Comparison of ENCODE assay signal across 21 cellular contexts in genomic region chr4:186954506-186954905, GRCh38.
"Had no signal": no experiment of that assay in that cellular context is flagged by ENCODE, and none has a peak within 500 bp of the region (broad histone marks: within the 10 kb centered on the region; RNA-seq: fewer than 3 reads in every experiment).

No MANE protein-coding gene starts in this region.

- H3K4me1 Mint-ChIP-seq: activated CD4-positive, alpha-beta T cell treated with anti-CD3 and anti-CD28 coated beads, Interleukin-2, amount 10 ng/mL, durations not matched to agents 7 days and 5 days; activated CD8-positive, alpha-beta memory T cell treated with anti-CD3 and anti-CD28 coated beads, Interleukin-2, amount 10 ng/mL, durations not matched to agents 7 days and 5 days; activated naive CD4-positive, alpha-beta T cell treated with anti-CD3 and anti-CD28 coated beads, Interleukin-2, amount 10 ng/mL, durations not matched to agents 7 days and 5 days; immature natural killer cell; naive thymus-derived CD8-positive, alpha-beta T cell had no signal

- DNase-seq: activated CD4-positive, alpha-beta T cell treated with anti-CD3 and anti-CD28 coated beads, Interleukin-2, amount 10 ng/mL, durations not matched to agents 7 days and 5 days; activated CD8-positive, alpha-beta memory T cell treated with anti-CD3 and anti-CD28 coated beads, Interleukin-2, amount 10 ng/mL, durations not matched to agents 7 days and 5 days; activated CD8-positive, alpha-beta T cell treated with anti-CD3 and anti-CD28 coated beads for 36 hours; activated effector memory CD4-positive, alpha-beta T cell treated with anti-CD3 and anti-CD28 coated beads, Interleukin-2, amount 50 U/mL, for 16 hours; activated naive CD4-positive, alpha-beta T cell treated with anti-CD3 and anti-CD28 coated beads, Interleukin-2, amount 10 ng/mL, durations not matched to agents 7 days and 5 days; activated T-cell treated with anti-CD3 and anti-CD28 coated beads for 4 hours; anterior cingulate cortex; body of pancreas; dermis blood vessel endothelial cell; effector CD8-positive, alpha-beta T cell; immature natural killer cell; naive thymus-derived CD8-positive, alpha-beta T cell; stimulated activated CD4-positive, alpha-beta T cell treated with anti-CD3 and anti-CD28 coated beads, Interleukin-4, amount 100 ng/mL, for 4 hours; stimulated activated naive CD8-positive, alpha-beta T cell treated with anti-CD3 and anti-CD28 coated beads, Interleukin-15, Interleukin-2, amounts not matched to agents 100 U/mL and 50 U/mL, for 24 hours; T-helper 2 cell had no signal

- H3K4me3 Mint-ChIP-seq: activated CD4-positive, alpha-beta T cell treated with anti-CD3 and anti-CD28 coated beads, Interleukin-2, amount 10 ng/mL, durations not matched to agents 7 days and 5 days; activated CD8-positive, alpha-beta memory T cell treated with anti-CD3 and anti-CD28 coated beads, Interleukin-2, amount 10 ng/mL, durations not matched to agents 7 days and 5 days; activated CD8-positive, alpha-beta T cell treated with anti-CD3 and anti-CD28 coated beads for 36 hours; activated naive CD4-positive, alpha-beta T cell treated with anti-CD3 and anti-CD28 coated beads, Interleukin-2, amount 10 ng/mL, durations not matched to agents 7 days and 5 days; immature natural killer cell; naive thymus-derived CD8-positive, alpha-beta T cell had no signal

- H3K4me1 ChIP-seq: tibial artery had no signal

- H3K79me2 ChIP-seq: hepatocyte had no signal

- FAIRE-seq: urothelium cell line had no signal

- H3K4me2 ChIP-seq: hepatocyte had no signal

- H3K27me3 ChIP-seq: body of pancreas, cardiac muscle cell, hepatocyte, tibial artery had no signal

- H3K36me3 Mint-ChIP-seq: activated CD8-positive, alpha-beta memory T cell treated with anti-CD3 and anti-CD28 coated beads, Interleukin-2, amount 10 ng/mL, durations not matched to agents 7 days and 5 days; activated naive CD4-positive, alpha-beta T cell treated with anti-CD3 and anti-CD28 coated beads, Interleukin-2, amount 10 ng/mL, durations not matched to agents 7 days and 5 days; naive thymus-derived CD8-positive, alpha-beta T cell had no signal

- H3K4me3 ChIP-seq: body of pancreas, cardiac muscle cell, hepatocyte, tibial artery had no signal

- H3K27ac ChIP-seq: body of pancreas, cardiac muscle cell, hepatocyte, tibial artery, VCaP had no signal

- ATAC-seq: activated CD4-positive, CD25-positive, alpha-beta regulatory T cell treated with anti-CD3 and anti-CD28 coated beads, Interleukin-2, amount 50 U/mL, for 24 hours; activated CD8-positive, alpha-beta memory T cell treated with anti-CD3 and anti-CD28 coated beads, Interleukin-2, amount 10 ng/mL, durations not matched to agents 7 days and 5 days; activated CD8-positive, alpha-beta T cell treated with anti-CD3 and anti-CD28 coated beads for 36 hours; body of pancreas; naive thymus-derived CD8-positive, alpha-beta T cell; stimulated activated naive CD8-positive, alpha-beta T cell treated with anti-CD3 and anti-CD28 coated beads, Interleukin-15, Interleukin-2, amounts not matched to agents 100 U/mL and 50 U/mL, for 24 hours had no signal

- H3K36me3 ChIP-seq: cardiac muscle cell, tibial artery had no signal

- H3K9me3 ChIP-seq: body of pancreas, tibial artery had no signal

- H3K27me3 Mint-ChIP-seq: activated CD4-positive, alpha-beta T cell treated with anti-CD3 and anti-CD28 coated beads, Interleukin-2, amount 10 ng/mL, durations not matched to agents 7 days and 5 days; activated CD8-positive, alpha-beta memory T cell treated with anti-CD3 and anti-CD28 coated beads, Interleukin-2, amount 10 ng/mL, durations not matched to agents 7 days and 5 days; activated CD8-positive, alpha-beta T cell treated with anti-CD3 and anti-CD28 coated beads for 36 hours; activated naive CD4-positive, alpha-beta T cell treated with anti-CD3 and anti-CD28 coated beads, Interleukin-2, amount 10 ng/mL, durations not matched to agents 7 days and 5 days; naive thymus-derived CD8-positive, alpha-beta T cell had no signal

- H3K27ac Mint-ChIP-seq: activated CD4-positive, alpha-beta T cell treated with anti-CD3 and anti-CD28 coated beads, Interleukin-2, amount 10 ng/mL, durations not matched to agents 7 days and 5 days; activated CD8-positive, alpha-beta memory T cell treated with anti-CD3 and anti-CD28 coated beads, Interleukin-2, amount 10 ng/mL, durations not matched to agents 7 days and 5 days; activated CD8-positive, alpha-beta T cell treated with anti-CD3 and anti-CD28 coated beads for 36 hours; activated naive CD4-positive, alpha-beta T cell treated with anti-CD3 and anti-CD28 coated beads, Interleukin-2, amount 10 ng/mL, durations not matched to agents 7 days and 5 days; immature natural killer cell; naive thymus-derived CD8-positive, alpha-beta T cell had no signal
